16 cellular contexts compared by ENCODE assay signal in genomic region chr5:179250561-179251225, GRCh38.
A peak's percentile ranks its signal among the peaks of the same experiment; 100 is the strongest.
DNase-seq lines count a peak whose midpoint lies in the region; ATAC-seq and TF ChIP-seq lines count a peak whose summit lies in the region.
"Had no signal": no experiment of that assay in that cellular context is flagged by ENCODE, and none has a peak within 500 bp of the region (broad histone marks: within the 10 kb centered on the region; RNA-seq: fewer than 3 reads in every experiment).

No MANE protein-coding gene starts in this region.

- no peak for TF ChIP-seq CTCF in chondrocyte (IDR thresholded peaks at IDR 0.05)
- no peak for TF ChIP-seq CTCF in tibial nerve (IDR thresholded peaks at IDR 0.05)

- H4K8ac ChIP-seq in mesenchymal stem cell (ENCODE audit: low read length) = no peak overlapping the region

- no peak overlapping the region for H3K4ac ChIP-seq in mesenchymal stem cell (ENCODE audit: low read depth in 1 of 2, low read length in 2 of 2)

- H3K9ac ChIP-seq in mesenchymal stem cell (ENCODE audit: low read length) = no peak overlapping the region

- H3K23ac ChIP-seq in mesenchymal stem cell (ENCODE audit: low read length in 2 of 2) = no peak overlapping the region

- peak; percentile 7 for DNase-seq in activated naive CD8-positive, alpha-beta T cell treated with anti-CD3 and anti-CD28 coated beads, Interleukin-2, amount 10 ng/mL, durations not matched to agents 7 days and 5 days
- no peak for DNase-seq in activated naive CD8-positive, alpha-beta T cell treated with anti-CD3 and anti-CD28 coated beads, Interleukin-2, amount 50 U/mL, for 24 hours
- DNase-seq in chondrocyte (ENCODE audit: low spot score) = peak; percentile 38
- no peak for DNase-seq in mesenchymal stem cell
- peak; percentile 36 for DNase-seq in ureter (ENCODE audit: low spot score)
- no peak for DNase-seq in tibial nerve (ENCODE audit: low spot score in 2 of 2)
- DNase-seq: ACHN, Calu3, MV-4-11, NCI-H1436 treated with DMSO at 0.1 percent for 48 hours, NCI-H2081, NCI-H524 had no signal

- H3K9me3 Mint-ChIP-seq in activated naive CD8-positive, alpha-beta T cell treated with anti-CD3 and anti-CD28 coated beads, Interleukin-2, amount 10 ng/mL, durations not matched to agents 7 days and 5 days = peaks cover 8% of the 10 kb centered on the region
- H3K9me3 Mint-ChIP-seq in activated naive CD8-positive, alpha-beta T cell treated with anti-CD3 and anti-CD28 coated beads, Interleukin-2, amount 50 U/mL, for 24 hours = peaks cover 11% of the 10 kb centered on the region
- H3K9me3 Mint-ChIP-seq in chondrocyte (ENCODE audit: low read depth) = peaks cover 14% of the 10 kb centered on the region

- peak overlapping the region; percentile 0 for H4K91ac ChIP-seq in mesenchymal stem cell (ENCODE audit: low read length)

- no peaks in the 10 kb centered on the region for H3K4me1 Mint-ChIP-seq in activated naive CD8-positive, alpha-beta T cell treated with anti-CD3 and anti-CD28 coated beads, Interleukin-2, amount 10 ng/mL, durations not matched to agents 7 days and 5 days
- H3K4me1 Mint-ChIP-seq in activated naive CD8-positive, alpha-beta T cell treated with anti-CD3 and anti-CD28 coated beads, Interleukin-2, amount 50 U/mL, for 24 hours = no peaks in the 10 kb centered on the region
- H3K4me1 Mint-ChIP-seq in chondrocyte (ENCODE audit: low read depth) = no peaks in the 10 kb centered on the region
- H3K4me1 Mint-ChIP-seq: B cell had no signal

- H2BK12ac ChIP-seq in mesenchymal stem cell (ENCODE audit: low read length in 2 of 2) = no peak overlapping the region

- no peak overlapping the region for H3K14ac ChIP-seq in mesenchymal stem cell (ENCODE audit: low read length in 2 of 2)

- H2AFZ ChIP-seq in mesenchymal stem cell (ENCODE audit: low read depth, low read length) = no peak overlapping the region

- H3K36me3 ChIP-seq in mesenchymal stem cell (ENCODE audit: control insufficient read depth in 1 of 2, insufficient read depth in 2 of 2, low read depth in 1 of 2, low read length in 2 of 2) (peaks cover 0 to 13% of the 10 kb centered on the region in 2 experiments), tibial nerve (no peaks in the 10 kb centered on the region)

- no peaks in the 10 kb centered on the region for H3K36me3 Mint-ChIP-seq in activated naive CD8-positive, alpha-beta T cell treated with anti-CD3 and anti-CD28 coated beads, Interleukin-2, amount 10 ng/mL, durations not matched to agents 7 days and 5 days
- no peaks in the 10 kb centered on the region for H3K36me3 Mint-ChIP-seq in activated naive CD8-positive, alpha-beta T cell treated with anti-CD3 and anti-CD28 coated beads, Interleukin-2, amount 50 U/mL, for 24 hours (ENCODE audit: low read depth)
- H3K36me3 Mint-ChIP-seq in chondrocyte (ENCODE audit: low read depth) = peaks cover 4% of the 10 kb centered on the region
- H3K36me3 Mint-ChIP-seq: IgD-negative memory B cell had no signal

- H3K9me3 ChIP-seq in mesenchymal stem cell (ENCODE audit: control insufficient read depth, low read length) (no peaks in the 10 kb centered on the region), tibial nerve (peaks cover 0 to 5% (median 2%) of the 10 kb centered on the region in 4 donors)

- no peak overlapping the region for H3K27ac Mint-ChIP-seq in activated naive CD8-positive, alpha-beta T cell treated with anti-CD3 and anti-CD28 coated beads, Interleukin-2, amount 10 ng/mL, durations not matched to agents 7 days and 5 days
- H3K27ac Mint-ChIP-seq in activated naive CD8-positive, alpha-beta T cell treated with anti-CD3 and anti-CD28 coated beads, Interleukin-2, amount 50 U/mL, for 24 hours = no peak overlapping the region
- H3K27ac Mint-ChIP-seq in chondrocyte (ENCODE audit: unreplicated experiment) = no peak overlapping the region
- H3K27ac Mint-ChIP-seq: B cell; CD4-positive, alpha-beta T cell had no signal

- no peak for TF ChIP-seq POLR2A in tibial nerve (IDR thresholded peaks at IDR 0.05)

- no peak overlapping the region for H3K18ac ChIP-seq in mesenchymal stem cell (ENCODE audit: low read depth in 1 of 2, low read length in 2 of 2)

- H3K4me3 ChIP-seq in mesenchymal stem cell (ENCODE audit: insufficient read depth in 1 of 2, low read depth in 1 of 2, low read length in 2 of 2) (no peak overlapping the region), tibial nerve (no peak overlapping the region)

- WGBS in mesenchymal stem cell = 95% methylated on average over 13 of the region's 13 CpGs
- WGBS in tibial nerve, 2 donors = 97 to 98% methylated on average over 13 of the region's 13 CpGs

- H3K79me1 ChIP-seq in mesenchymal stem cell (replicated peaks; ENCODE audit: low read length, poor library complexity, severe bottlenecking) = no peaks in the 10 kb centered on the region

- H2BK15ac ChIP-seq in mesenchymal stem cell (ENCODE audit: low read depth, poor library complexity, severe bottlenecking) = peak overlapping the region; percentile 16

- POLR2A ChIA-PET in activated naive CD8-positive, alpha-beta T cell treated with anti-CD3 and anti-CD28 coated beads, Interleukin-2, amount 10 ng/mL, durations not matched to agents 7 days and 5 days (lab: Charles Lee) = no interaction called here

- no peak overlapping the region for H2BK5ac ChIP-seq in mesenchymal stem cell (ENCODE audit: low read depth, low read length, poor library complexity, severe bottlenecking)

- no peaks in the 10 kb centered on the region for H3K27me3 ChIP-seq in mesenchymal stem cell (ENCODE audit: control insufficient read depth in 1 of 2, insufficient read depth in 1 of 2, low read length in 2 of 2)
- no peaks in the 10 kb centered on the region for H3K27me3 ChIP-seq in tibial nerve

- H3K27ac ChIP-seq in mesenchymal stem cell (ENCODE audit: low read length, poor library complexity, severe bottlenecking) = no peak overlapping the region
- H3K27ac ChIP-seq in tibial nerve = no peak overlapping the region

- no peak for TF ChIP-seq EP300 in tibial nerve (IDR thresholded peaks at IDR 0.05)

- peaks cover 12% of the 10 kb centered on the region for H3K27me3 Mint-ChIP-seq in activated naive CD8-positive, alpha-beta T cell treated with anti-CD3 and anti-CD28 coated beads, Interleukin-2, amount 10 ng/mL, durations not matched to agents 7 days and 5 days
- H3K27me3 Mint-ChIP-seq in activated naive CD8-positive, alpha-beta T cell treated with anti-CD3 and anti-CD28 coated beads, Interleukin-2, amount 50 U/mL, for 24 hours = peaks cover 6% of the 10 kb centered on the region
- H3K27me3 Mint-ChIP-seq in chondrocyte (ENCODE audit: low read depth) = no peaks in the 10 kb centered on the region
- H3K27me3 Mint-ChIP-seq: CD4-positive, alpha-beta T cell; IgD-negative memory B cell had no signal

- no peak overlapping the region for H2BK120ac ChIP-seq in mesenchymal stem cell (ENCODE audit: low read depth, low read length)

- H3K4me1 ChIP-seq in mesenchymal stem cell (ENCODE audit: control insufficient read depth, insufficient read depth, low read depth, low read length) = no peaks in the 10 kb centered on the region
- H3K4me1 ChIP-seq in tibial nerve = peaks cover 0 to 2% (median 0%) of the 10 kb centered on the region in 4 donors

- H3K4me3 Mint-ChIP-seq in activated naive CD8-positive, alpha-beta T cell treated with anti-CD3 and anti-CD28 coated beads, Interleukin-2, amount 10 ng/mL, durations not matched to agents 7 days and 5 days = no peak overlapping the region
- H3K4me3 Mint-ChIP-seq in activated naive CD8-positive, alpha-beta T cell treated with anti-CD3 and anti-CD28 coated beads, Interleukin-2, amount 50 U/mL, for 24 hours = no peak overlapping the region
- H3K4me3 Mint-ChIP-seq in chondrocyte (ENCODE audit: unreplicated experiment) = no peak overlapping the region
- H3K4me3 Mint-ChIP-seq: B cell; CD4-positive, alpha-beta T cell; IgD-negative memory B cell had no signal

- no peak overlapping the region for H3K4me2 ChIP-seq in mesenchymal stem cell (ENCODE audit: low read length, poor library complexity, severe bottlenecking)

- no peak overlapping the region for H2AK5ac ChIP-seq in mesenchymal stem cell (ENCODE audit: low read length, severe bottlenecking)

- no peak for ATAC-seq in activated naive CD8-positive, alpha-beta T cell treated with anti-CD3 and anti-CD28 coated beads, Interleukin-2, amount 10 ng/mL, durations not matched to agents 7 days and 5 days (ENCODE audit: low read depth)
- ATAC-seq in activated naive CD8-positive, alpha-beta T cell treated with anti-CD3 and anti-CD28 coated beads, Interleukin-2, amount 50 U/mL, for 24 hours = no peak
- no peak for ATAC-seq in GM18519 (IDR thresholded peaks at IDR 0.05; ENCODE audit: low FRiP score, unreplicated experiment)

Comparison
In these comparisons a context has a peak if more than half of its experiments do, and no peak if none do; other contexts are left out.
1. DNase-seq: peak in activated naive CD8-positive, alpha-beta T cell treated with anti-CD3 and anti-CD28 coated beads, Interleukin-2, amount 10 ng/mL, durations not matched to agents 7 days and 5 days (single experiment), chondrocyte (single experiment) and ureter (single experiment); none in activated naive CD8-positive, alpha-beta T cell treated with anti-CD3 and anti-CD28 coated beads, Interleukin-2, amount 50 U/mL, for 24 hours (single experiment), mesenchymal stem cell (single experiment) and tibial nerve (0 of 2).